ENCODE assay signal across 1 cellular context in genomic region chr6:43780891-43781571, GRCh38.
TF ChIP-seq lines count a peak whose summit lies in the region.

No MANE protein-coding gene starts in this region.

TF ChIP-seq in K562, 482 proteins besides CTCF, POLR2A, EP300 and RAD21 (continued from another document):
- TF ChIP-seq, protein P1, sequence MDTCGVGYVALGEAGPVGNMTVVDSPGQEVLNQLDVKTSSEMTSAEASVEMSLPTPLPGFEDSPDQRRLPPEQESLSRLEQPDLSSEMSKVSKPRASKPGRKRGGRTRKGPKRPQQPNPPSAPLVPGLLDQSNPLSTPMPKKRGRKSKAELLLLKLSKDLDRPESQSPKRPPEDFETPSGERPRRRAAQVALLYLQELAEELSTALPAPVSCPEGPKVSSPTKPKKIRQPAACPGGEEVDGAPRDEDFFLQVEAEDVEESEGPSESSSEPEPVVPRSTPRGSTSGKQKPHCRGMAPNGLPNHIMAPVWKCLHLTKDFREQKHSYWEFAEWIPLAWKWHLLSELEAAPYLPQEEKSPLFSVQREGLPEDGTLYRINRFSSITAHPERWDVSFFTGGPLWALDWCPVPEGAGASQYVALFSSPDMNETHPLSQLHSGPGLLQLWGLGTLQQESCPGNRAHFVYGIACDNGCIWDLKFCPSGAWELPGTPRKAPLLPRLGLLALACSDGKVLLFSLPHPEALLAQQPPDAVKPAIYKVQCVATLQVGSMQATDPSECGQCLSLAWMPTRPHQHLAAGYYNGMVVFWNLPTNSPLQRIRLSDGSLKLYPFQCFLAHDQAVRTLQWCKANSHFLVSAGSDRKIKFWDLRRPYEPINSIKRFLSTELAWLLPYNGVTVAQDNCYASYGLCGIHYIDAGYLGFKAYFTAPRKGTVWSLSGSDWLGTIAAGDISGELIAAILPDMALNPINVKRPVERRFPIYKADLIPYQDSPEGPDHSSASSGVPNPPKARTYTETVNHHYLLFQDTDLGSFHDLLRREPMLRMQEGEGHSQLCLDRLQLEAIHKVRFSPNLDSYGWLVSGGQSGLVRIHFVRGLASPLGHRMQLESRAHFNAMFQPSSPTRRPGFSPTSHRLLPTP (IDR thresholded peaks at IDR 0.05; ENCODE audit: borderline replicate concordance, extremely low read depth, insufficient read length): no peak
- peak; percentile 9; the same call in 1 of the 2 replicates for TF ChIP-seq POLR2AphosphoS5 (IDR thresholded peaks at IDR 0.05; ENCODE audit: control insufficient read depth, insufficient read depth, low read depth, low read length)
- TF ChIP-seq ZBTB7A (IDR thresholded peaks at IDR 0.05; ENCODE audit: borderline replicate concordance, control insufficient read depth, low read depth, low read length): no peak
- TF ChIP-seq THAP7 (CRISPR knock-in tag; IDR thresholded peaks at IDR 0.05): no peak
- peak; percentile 3; the same call in 1 of the 2 replicates for TF ChIP-seq POLR2AphosphoS2 (IDR thresholded peaks at IDR 0.05; ENCODE audit: low read length)
- TF ChIP-seq, protein P2, sequence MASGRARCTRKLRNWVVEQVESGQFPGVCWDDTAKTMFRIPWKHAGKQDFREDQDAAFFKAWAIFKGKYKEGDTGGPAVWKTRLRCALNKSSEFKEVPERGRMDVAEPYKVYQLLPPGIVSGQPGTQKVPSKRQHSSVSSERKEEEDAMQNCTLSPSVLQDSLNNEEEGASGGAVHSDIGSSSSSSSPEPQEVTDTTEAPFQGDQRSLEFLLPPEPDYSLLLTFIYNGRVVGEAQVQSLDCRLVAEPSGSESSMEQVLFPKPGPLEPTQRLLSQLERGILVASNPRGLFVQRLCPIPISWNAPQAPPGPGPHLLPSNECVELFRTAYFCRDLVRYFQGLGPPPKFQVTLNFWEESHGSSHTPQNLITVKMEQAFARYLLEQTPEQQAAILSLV (tag; IDR thresholded peaks at IDR 0.05): no peak
- TF ChIP-seq U2AF2 (optimal IDR thresholded peaks at IDR 0.05; ENCODE audit: low read depth, low read length): no peak
- TF ChIP-seq SNRNP70 (optimal IDR thresholded peaks at IDR 0.05; ENCODE audit: low read depth, low read length): no peak
- TF ChIP-seq, protein P3, sequence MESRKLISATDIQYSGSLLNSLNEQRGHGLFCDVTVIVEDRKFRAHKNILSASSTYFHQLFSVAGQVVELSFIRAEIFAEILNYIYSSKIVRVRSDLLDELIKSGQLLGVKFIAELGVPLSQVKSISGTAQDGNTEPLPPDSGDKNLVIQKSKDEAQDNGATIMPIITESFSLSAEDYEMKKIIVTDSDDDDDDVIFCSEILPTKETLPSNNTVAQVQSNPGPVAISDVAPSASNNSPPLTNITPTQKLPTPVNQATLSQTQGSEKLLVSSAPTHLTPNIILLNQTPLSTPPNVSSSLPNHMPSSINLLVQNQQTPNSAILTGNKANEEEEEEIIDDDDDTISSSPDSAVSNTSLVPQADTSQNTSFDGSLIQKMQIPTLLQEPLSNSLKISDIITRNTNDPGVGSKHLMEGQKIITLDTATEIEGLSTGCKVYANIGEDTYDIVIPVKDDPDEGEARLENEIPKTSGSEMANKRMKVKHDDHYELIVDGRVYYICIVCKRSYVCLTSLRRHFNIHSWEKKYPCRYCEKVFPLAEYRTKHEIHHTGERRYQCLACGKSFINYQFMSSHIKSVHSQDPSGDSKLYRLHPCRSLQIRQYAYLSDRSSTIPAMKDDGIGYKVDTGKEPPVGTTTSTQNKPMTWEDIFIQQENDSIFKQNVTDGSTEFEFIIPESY (CRISPR knock-in tag; IDR thresholded peaks at IDR 0.05): 0 out of 2 replicates have a peak, but pooled peaks have one; percentile 6
- TF ChIP-seq ZBTB26 (CRISPR knock-in tag; IDR thresholded peaks at IDR 0.05): no peak
- TF ChIP-seq KDM1A (IDR thresholded peaks at IDR 0.05): no peak
- peak; percentile 62; the same call in 1 of the 2 replicates for TF ChIP-seq ZNF740 (CRISPR knock-in tag; IDR thresholded peaks at IDR 0.05)
- TF ChIP-seq ZNF740 (tag; IDR thresholded peaks at IDR 0.05): no peak
- TF ChIP-seq ETS1 (conservative IDR thresholded peaks at IDR 0.05; ENCODE audit: control insufficient read depth, low read depth, low read length): 0 out of 2 replicates have a peak, but pooled peaks have one; percentile 37
- no peak for TF ChIP-seq SREBF2 (CRISPR knock-in tag; IDR thresholded peaks at IDR 0.05)
- TF ChIP-seq PRPF4 (IDR thresholded peaks at IDR 0.05; ENCODE audit: insufficient read depth, low read depth, low read length, poor library complexity, severe bottlenecking): no peak
- no peak for TF ChIP-seq HNRNPL (IDR thresholded peaks at IDR 0.05; ENCODE audit: low read depth, low read length)
- TF ChIP-seq ZC3H8 (IDR thresholded peaks at IDR 0.05): no peak
- no peak for TF ChIP-seq ZNF785 (CRISPR knock-in tag; IDR thresholded peaks at IDR 0.05)
- no peak for TF ChIP-seq PRMT5 (CRISPR knock-in tag; IDR thresholded peaks at IDR 0.05)
- TF ChIP-seq ZNF347 (CRISPR knock-in tag; IDR thresholded peaks at IDR 0.05; ENCODE audit: low read depth): no peak
- no peak for TF ChIP-seq KAT2B (IDR thresholded peaks at IDR 0.05; ENCODE audit: low read depth, low read length)
- TF ChIP-seq POLR2G (IDR thresholded peaks at IDR 0.05; ENCODE audit: low read depth, low read length): peak; percentile 84
- TF ChIP-seq MAFF (IDR thresholded peaks at IDR 0.05; ENCODE audit: low read length): no peak
- TF ChIP-seq ZNF79 (CRISPR knock-in tag; IDR thresholded peaks at IDR 0.05; ENCODE audit: low read depth): no peak
- no peak for TF ChIP-seq IRF2 (CRISPR knock-in tag; IDR thresholded peaks at IDR 0.05)
- TF ChIP-seq NFRKB (IDR thresholded peaks at IDR 0.05; ENCODE audit: low read depth): no peak
TF ChIP-seq in K562: peak in this region for 8.
